1 cellular context compared by ENCODE assay signal in genomic region chr5:177601126-177601525, GRCh38.
TF ChIP-seq lines count a peak whose summit lies in the region.

No MANE protein-coding gene starts in this region.

TF ChIP-seq in A549, 52 proteins besides CTCF, POLR2A, EP300 and RAD21 (continued from another document):
- TF ChIP-seq HES2 (IDR thresholded peaks at IDR 0.05) = no peak
- TF ChIP-seq KDM5A (IDR thresholded peaks at IDR 0.05) = no peak
- TF ChIP-seq KDM1A (IDR thresholded peaks at IDR 0.05; ENCODE audit: low read depth) = no peak
- no peak for TF ChIP-seq MAX (IDR thresholded peaks at IDR 0.05)
- no peak for TF ChIP-seq ATOH8 (CRISPR knock-in tag; IDR thresholded peaks at IDR 0.05; ENCODE audit: low read depth)
